In genomic region chr14:56025191-56025590, GRCh38 we compare ENCODE assay signal across 29 cellular contexts.
"Had no signal": no experiment of that assay in that cellular context is flagged by ENCODE, and none has a peak within 500 bp of the region (broad histone marks: within the 10 kb centered on the region; RNA-seq: fewer than 3 reads in every experiment).

No MANE protein-coding gene starts in this region.

- H3K36me3 ChIP-seq: neural progenitor cell, ovary, prostate gland, right atrium auricular region, right lobe of liver, sigmoid colon, suprapubic skin, tibial artery, transverse colon, upper lobe of right lung, uterus had no signal

- H3K9me3 Mint-ChIP-seq: natural killer cell; stimulated activated effector memory CD8-positive, alpha-beta T cell treated with anti-CD3 and anti-CD28 coated beads, Interleukin-12 subunit alpha, Interleukin-12 subunit beta, amount 100 ng/mL, for 72 hours; stimulated activated naive CD8-positive, alpha-beta T cell treated with anti-CD3 and anti-CD28 coated beads, Interleukin-15, Interleukin-2, amounts not matched to agents 100 ng/mL and 50 ng/mL, for 24 hours had no signal

- H3K27me3 ChIP-seq: neural progenitor cell, ovary, right atrium auricular region, right lobe of liver, sigmoid colon, suprapubic skin, testis, tibial artery, transverse colon, upper lobe of right lung, uterus had no signal

- H3K4me1 Mint-ChIP-seq: naive thymus-derived CD4-positive, alpha-beta T cell; natural killer cell; neural progenitor cell; stimulated activated effector memory CD8-positive, alpha-beta T cell treated with anti-CD3 and anti-CD28 coated beads, Interleukin-12 subunit alpha, Interleukin-12 subunit beta, amount 100 ng/mL, for 72 hours; stimulated activated naive B cell treated with anti-CD40 and anti-IgM and Interleukin-4, amounts not matched to agents 10 μg/mL and 1 μg/mL and 100 μg/mL, for 72 hours had no signal

- FAIRE-seq: small intestine had no signal

- H3K4me3 ChIP-seq: neural progenitor cell, ovary, prostate gland, right atrium auricular region, right lobe of liver, sigmoid colon, suprapubic skin, testis, tibial artery, transverse colon, upper lobe of right lung, uterus had no signal

- H3K27ac ChIP-seq: neural progenitor cell, ovary, parathyroid adenoma, prostate gland, right atrium auricular region, right lobe of liver, sigmoid colon, suprapubic skin, testis, tibial artery, transverse colon, upper lobe of right lung, uterus had no signal

- H3K36me3 Mint-ChIP-seq: natural killer cell; neural progenitor cell; stimulated activated effector memory CD8-positive, alpha-beta T cell treated with anti-CD3 and anti-CD28 coated beads, Interleukin-12 subunit alpha, Interleukin-12 subunit beta, amount 100 ng/mL, for 72 hours; stimulated activated naive B cell treated with anti-CD40 and anti-IgM and Interleukin-4, amounts not matched to agents 10 μg/mL and 1 μg/mL and 100 μg/mL, for 72 hours; type B pancreatic cell had no signal

- H3K4me1 ChIP-seq: neural progenitor cell, parathyroid adenoma, prostate gland, right lobe of liver, testis, upper lobe of right lung, uterus had no signal

- H3K4me3 Mint-ChIP-seq: naive thymus-derived CD4-positive, alpha-beta T cell; natural killer cell; nephron; neural progenitor cell; stimulated activated effector memory CD8-positive, alpha-beta T cell treated with anti-CD3 and anti-CD28 coated beads, Interleukin-12 subunit alpha, Interleukin-12 subunit beta, amount 100 ng/mL, for 72 hours; stimulated activated naive B cell treated with anti-CD40 and anti-IgM and Interleukin-4, amounts not matched to agents 10 μg/mL and 1 μg/mL and 100 μg/mL, for 72 hours; stimulated activated naive CD8-positive, alpha-beta T cell treated with anti-CD3 and anti-CD28 coated beads, Interleukin-15, Interleukin-2, amounts not matched to agents 100 ng/mL and 50 ng/mL, for 24 hours; type B pancreatic cell had no signal

- DNase-seq: naive thymus-derived CD4-positive, alpha-beta T cell; natural killer cell; occipital lobe; ovary; posterior cingulate gyrus; retina; right lobe of liver; sigmoid colon; small intestine; stimulated activated CD4-positive, alpha-beta T cell treated with anti-CD3 and anti-CD28 coated beads, Interleukin-15, amount 100 ng/mL, for 24 hours; stimulated activated CD4-positive, alpha-beta T cell treated with anti-CD3 and anti-CD28 coated beads, Interleukin-2, amount 100 ng/mL, for 24 hours; stimulated activated CD4-positive, alpha-beta T cell treated with anti-CD3 and anti-CD28 coated beads, Interleukin-2, amount 100 ng/mL, for 48 hours; stimulated activated CD4-positive, alpha-beta T cell treated with anti-CD3 and anti-CD28 coated beads, Interleukin-4, amount 100 ng/mL, for 24 hours; stimulated activated naive B cell treated with anti-CD40 and anti-IgM and Interleukin-4, amounts not matched to agents 10 μg/mL and 1 μg/mL and 100 μg/mL, for 72 hours; stimulated activated naive CD4-positive, alpha-beta T cell treated with Interleukin-2 at 50 U/mL for 16 hours; testis; tibial artery; transverse colon; upper lobe of right lung; uterus had no signal

- H3K9me3 ChIP-seq: ovary, prostate gland, right atrium auricular region, right lobe of liver, sigmoid colon, suprapubic skin, testis, tibial artery, transverse colon, upper lobe of right lung, uterus had no signal

- H3K27me3 Mint-ChIP-seq: type B pancreatic cell had no signal

- H3K27ac Mint-ChIP-seq: naive thymus-derived CD4-positive, alpha-beta T cell; natural killer cell; nephron; neural progenitor cell; stimulated activated effector memory CD8-positive, alpha-beta T cell treated with anti-CD3 and anti-CD28 coated beads, Interleukin-12 subunit alpha, Interleukin-12 subunit beta, amount 100 ng/mL, for 72 hours; stimulated activated naive B cell treated with anti-CD40 and anti-IgM and Interleukin-4, amounts not matched to agents 10 μg/mL and 1 μg/mL and 100 μg/mL, for 72 hours; stimulated activated naive CD8-positive, alpha-beta T cell treated with anti-CD3 and anti-CD28 coated beads, Interleukin-15, Interleukin-2, amounts not matched to agents 100 ng/mL and 50 ng/mL, for 24 hours; type B pancreatic cell had no signal
